8 cellular contexts compared by ENCODE assay signal in the genomic region with DNA sequence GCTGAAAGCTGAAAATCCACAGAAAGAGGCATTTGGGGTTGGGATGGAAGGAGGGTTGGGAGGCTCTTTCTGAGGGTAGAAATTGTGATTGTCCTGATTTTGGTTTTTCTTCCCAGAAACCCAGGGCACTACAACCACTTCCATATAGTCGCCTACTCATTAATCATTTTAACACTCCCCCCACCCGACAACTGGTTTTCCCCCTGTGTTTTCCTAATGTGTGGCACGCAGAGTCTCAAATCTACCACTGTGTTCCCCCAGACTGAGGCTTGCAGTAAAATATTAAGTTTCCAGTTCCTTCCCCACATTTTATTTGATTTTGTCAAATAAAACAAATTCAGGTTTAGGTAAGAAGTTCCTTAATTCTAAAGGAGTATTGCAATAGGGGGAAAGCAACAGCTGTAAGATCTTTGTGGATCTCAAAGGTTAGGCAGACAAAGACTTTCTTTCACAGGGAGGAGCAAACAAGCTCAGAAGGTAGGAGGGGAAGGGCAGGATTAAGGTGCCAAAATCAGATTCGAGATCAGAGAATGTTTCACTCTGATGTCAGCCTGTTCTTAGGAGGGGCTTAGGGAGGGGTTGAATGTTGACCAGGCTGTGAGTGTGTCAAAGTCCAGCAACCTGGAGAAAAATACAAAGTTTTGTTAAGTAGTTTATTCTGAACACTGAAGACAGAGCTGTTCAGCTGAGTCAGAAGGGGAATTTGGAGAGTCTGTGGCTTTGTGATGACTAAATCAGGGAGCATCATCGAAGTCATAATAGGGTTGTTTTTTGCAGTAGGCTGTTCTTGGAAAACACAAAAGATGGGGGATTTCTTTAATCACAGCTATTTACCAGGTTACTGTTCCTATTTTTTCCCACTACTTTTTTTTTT. TPM values are rescaled to one million over a fixed set of nuclear protein-coding genes. Genes with fewer than 3 reads are reported as not detected.
DNase-seq lines count a peak whose midpoint lies in the region; ATAC-seq and TF ChIP-seq lines count a peak whose summit lies in the region.

No MANE protein-coding gene starts in this region.

- TF ChIP-seq CTCF in CD14-positive monocyte (IDR thresholded peaks at IDR 0.05): no peak
- TF ChIP-seq CTCF in activated B cell treated with CpG ODN at 0.5 μM for 24 hours (IDR thresholded peaks at IDR 0.05): no peak

- H3K9me3 Mint-ChIP-seq in CD14-positive monocyte (peaks cover 2 to 27% (median 10%) of the 10 kb centered on the region in 7 donors), activated B cell treated with CpG ODN at 0.5 μM for 24 hours (no peaks in the 10 kb centered on the region)

- peak overlapping the region; percentile 98 to 100 (median 99) for H3K27ac Mint-ChIP-seq in CD14-positive monocyte
- H3K27ac Mint-ChIP-seq in activated B cell treated with CpG ODN at 0.5 μM for 24 hours: peak overlapping the region; percentile 87

- intact Hi-C loops in CD14-positive monocyte (cut with micrococcal nuclease) (loop anchor here in 1 of 2 donors (10.0 kb wide), 1 partner anchor 762 kb away; a partner anchor contains a TSS), activated B cell treated with CpG ODN at 0.5 μM for 24 hours (cut with micrococcal nuclease) (loop anchor here (1.0 to 10.0 kb wide), 5 partner anchors 8 to 922 kb away; a partner anchor contains a TSS)

- CTCF ChIA-PET in activated B cell treated with CpG ODN at 0.5 μM for 24 hours (lab: Charles Lee): interaction anchor here (2.0 kb wide), 1 partner anchor 9 kb away, joined by 8 read pairs; no protein-coding TSS in a partner anchor

- H3K27me3 Mint-ChIP-seq in CD14-positive monocyte (ENCODE audit: low read depth in 3 of 3): no peaks in the 10 kb centered on the region
- H3K27me3 Mint-ChIP-seq in activated B cell treated with CpG ODN at 0.5 μM for 24 hours: no peaks in the 10 kb centered on the region

- H3K4me3 Mint-ChIP-seq in CD14-positive monocyte: peak overlapping the region; percentile 69 to 90
- peak overlapping the region; percentile 83 for H3K4me3 Mint-ChIP-seq in activated B cell treated with CpG ODN at 0.5 μM for 24 hours

- POLR2A ChIA-PET in activated B cell treated with CpG ODN at 0.5 μM for 24 hours (lab: Charles Lee): interaction anchor here (0.6 to 1.6 kb wide), 10 partner anchors 8 to 760 kb away, joined by 3 to 10 read pairs (median 4); a partner anchor contains a TSS

- ATAC-seq in GM19324 (IDR thresholded peaks at IDR 0.05; ENCODE audit: low FRiP score, unreplicated experiment) (peak; percentile 30), HG03378 (IDR thresholded peaks at IDR 0.05; ENCODE audit: unreplicated experiment) (peak; percentile 68), activated B cell treated with CpG ODN at 0.5 μM for 24 hours (ENCODE audit: low read depth) (peak; percentile 16)

- peak; percentile 73 for DNase-seq in CD14-positive monocyte (ENCODE audit: low spot score)
- no peak for DNase-seq in activated B cell treated with CpG ODN at 0.5 μM for 24 hours
- DNase-seq in fibroblast of peridontal ligament (ENCODE audit: extremely low read depth): peak; percentile 92
- DNase-seq in stimulated activated CD4-positive, alpha-beta T cell treated with anti-CD3 and anti-CD28 coated beads, Interleukin-4, amount 100 ng/mL, for 24 hours: peak; percentile 72
- no peak for DNase-seq in hippocampal formation (lab: John Stamatoyannopoulos, UW)
- DNase-seq in NK-92 (lab: John Stamatoyannopoulos, UW; ENCODE audit: unreplicated experiment): no peak

- peaks cover 53 to 72% of the 10 kb centered on the region in 2 donors for H3K36me3 Mint-ChIP-seq in CD14-positive monocyte
- H3K36me3 Mint-ChIP-seq in activated B cell treated with CpG ODN at 0.5 μM for 24 hours (ENCODE audit: low read depth): peaks cover 73% of the 10 kb centered on the region

- H3K4me1 Mint-ChIP-seq in CD14-positive monocyte (peaks cover 70% of the 10 kb centered on the region), activated B cell treated with CpG ODN at 0.5 μM for 24 hours (peaks cover 83% of the 10 kb centered on the region)

RNA-seq across cellular contexts. Expression of a gene that starts 3.6 kb away (rescaled TPM):
- 10 to 100 TPM; 18.0 to 23.8 TPM for polyA plus RNA-seq in CD14-positive monocyte
- 93.5 and 99.0 TPM in 2 replicates for total RNA-seq in activated B cell treated with CpG ODN at 0.5 μM for 24 hours

Comparison
In these comparisons a context has a peak if more than half of its experiments do, and no peak if none do; other contexts are left out.
1. DNase-seq: peak in CD14-positive monocyte (single experiment), fibroblast of peridontal ligament (single experiment) and stimulated activated CD4-positive, alpha-beta T cell treated with anti-CD3 and anti-CD28 coated beads, Interleukin-4, amount 100 ng/mL, for 24 hours (single experiment); none in activated B cell treated with CpG ODN at 0.5 μM for 24 hours (single experiment), hippocampal formation (0 of 2) and NK-92 (single experiment).
2. ATAC-seq: peak in every context shown above with its lines; median percentile 68 in HG03378; 30 in GM19324; 16 in activated B cell treated with CpG ODN at 0.5 μM for 24 hours.